In the genomic region with DNA sequence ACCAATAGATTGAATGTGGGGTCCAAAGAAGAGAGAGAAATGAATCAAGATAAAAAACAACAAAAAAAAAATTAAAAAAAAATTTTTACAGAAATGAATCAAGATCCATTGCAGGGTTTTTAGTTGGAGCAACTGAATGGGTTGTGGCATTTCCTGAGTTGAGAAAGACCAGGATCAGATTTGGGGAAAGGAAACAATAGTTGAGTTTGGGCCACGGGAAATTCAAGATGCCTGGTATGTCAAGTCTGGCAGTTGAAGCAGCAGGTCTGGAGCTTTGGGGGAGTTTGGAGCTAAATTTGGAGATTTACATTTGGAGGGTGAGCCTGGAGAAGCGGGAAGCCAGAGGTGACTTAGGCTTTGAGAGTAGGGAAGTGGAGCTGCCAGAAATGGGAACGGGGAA, we compare ENCODE assay signal across 33 cellular contexts. TPM values are rescaled to one million over a fixed set of nuclear protein-coding genes. Genes with fewer than 3 reads are reported as not detected.
A peak's percentile ranks its signal among the peaks of the same experiment; 100 is the strongest.
DNase-seq lines count a peak whose midpoint lies in the region; ATAC-seq and TF ChIP-seq lines count a peak whose summit lies in the region.
"Had no signal": no experiment of that assay in that cellular context is flagged by ENCODE, and none has a peak within 500 bp of the region (broad histone marks: within the 10 kb centered on the region; RNA-seq: fewer than 3 reads in every experiment).

No MANE protein-coding gene starts in this region.

- peaks cover 66% of the 10 kb centered on the region for H3K4me1 Mint-ChIP-seq in CD4-positive, alpha-beta T cell (ENCODE audit: low read depth)
- peaks cover 70% of the 10 kb centered on the region for H3K4me1 Mint-ChIP-seq in activated naive CD8-positive, alpha-beta T cell (ENCODE audit: low read depth)

- intact Hi-C loops in CD4-positive, alpha-beta T cell (cut with DNase I, micrococcal nuclease), result no loop called here
- intact Hi-C loops in cardiac septum (cut with DNase I), result loop anchor here (10.0 kb wide), 1 partner anchor 197 kb away; no protein-coding TSS in a partner anchor

- ATAC-seq in CD4-positive, alpha-beta T cell (ENCODE audit: poor library complexity), result no peak
- ATAC-seq in HG03457 (IDR thresholded peaks at IDR 0.05; ENCODE audit: unreplicated experiment), result no peak
- ATAC-seq: activated CD8-positive, alpha-beta memory T cell treated with anti-CD3 and anti-CD28 coated beads, Interleukin-2, amount 10 ng/mL, durations not matched to agents 7 days and 5 days; gastroesophageal sphincter; natural killer cell had no signal

- POLR2A ChIA-PET in CD4-positive, alpha-beta T cell (lab: Charles Lee), result interaction anchor here (1.0 kb wide), 1 partner anchor 13 kb away, joined by 4 read pairs; no protein-coding TSS in a partner anchor

- no peaks in the 10 kb centered on the region for H3K27me3 Mint-ChIP-seq in CD4-positive, alpha-beta T cell
- H3K27me3 Mint-ChIP-seq in activated naive CD8-positive, alpha-beta T cell, result no peaks in the 10 kb centered on the region
- H3K27me3 Mint-ChIP-seq: activated CD4-positive, alpha-beta T cell treated with anti-CD3 and anti-CD28 coated beads, Interleukin-2, amount 10 ng/mL, durations not matched to agents 24 days and 14 days had no signal

- H3K27ac ChIP-seq in CD4-positive, alpha-beta T cell (ENCODE audit: low read depth, low read length), result no peak overlapping the region
- H3K27ac ChIP-seq: C4-2B, esophagus squamous epithelium, hepatocyte, Peyer's patch, transverse colon, VCaP had no signal

- peak overlapping the region; percentile 73 for H3K27ac Mint-ChIP-seq in CD4-positive, alpha-beta T cell
- H3K27ac Mint-ChIP-seq in activated naive CD8-positive, alpha-beta T cell, result peak overlapping the region; percentile 92
- H3K27ac Mint-ChIP-seq: activated CD8-positive, alpha-beta memory T cell treated with anti-CD3 and anti-CD28 coated beads, Interleukin-2, amount 10 ng/mL, durations not matched to agents 7 days and 5 days; activated T-helper 1 cell treated with anti-CD3 and anti-CD28 coated beads, Interleukin-12 subunit alpha, Interleukin-12 subunit beta, Interleukin-2, Interleukin-4 antibody, amounts not matched to agents 30 ng/mL and 10 ng/mL and 1 ng/mL, durations not matched to agents 14 hours and 24 hours and 36 hours had no signal

- no peak overlapping the region for H3K4me3 Mint-ChIP-seq in CD4-positive, alpha-beta T cell
- no peak overlapping the region for H3K4me3 Mint-ChIP-seq in activated naive CD8-positive, alpha-beta T cell
- H3K4me3 Mint-ChIP-seq: activated CD4-positive, alpha-beta T cell treated with anti-CD3 and anti-CD28 coated beads, Interleukin-2, amount 10 ng/mL, durations not matched to agents 24 days and 14 days; activated CD8-positive, alpha-beta memory T cell treated with anti-CD3 and anti-CD28 coated beads, Interleukin-2, amount 10 ng/mL, durations not matched to agents 7 days and 5 days; activated T-helper 1 cell treated with anti-CD3 and anti-CD28 coated beads, Interleukin-12 subunit alpha, Interleukin-12 subunit beta, Interleukin-2, Interleukin-4 antibody, amounts not matched to agents 30 ng/mL and 10 ng/mL and 1 ng/mL, durations not matched to agents 14 hours and 24 hours and 36 hours; HFFc6; natural killer cell had no signal

- H3K4me3 ChIP-seq in fibroblast of the aortic adventitia (ENCODE audit: low read depth, low read length), result no peak overlapping the region
- H3K4me3 ChIP-seq: esophagus squamous epithelium, gastroesophageal sphincter, hepatocyte, lung, Peyer's patch, transverse colon had no signal

- H3K9me3 ChIP-seq in CD4-positive, alpha-beta T cell (ENCODE audit: control insufficient read depth, low read length), result no peaks in the 10 kb centered on the region
- H3K9me3 ChIP-seq: esophagus squamous epithelium, gastroesophageal sphincter, Peyer's patch, transverse colon had no signal

- no peaks in the 10 kb centered on the region for H3K27me3 ChIP-seq in CD4-positive, alpha-beta T cell (ENCODE audit: control insufficient read depth, insufficient read depth, low read length)
- H3K27me3 ChIP-seq: esophagus squamous epithelium, gastroesophageal sphincter, hepatocyte, Peyer's patch, transverse colon had no signal

- TF ChIP-seq CTCF in CD4-positive, alpha-beta T cell (IDR thresholded peaks at IDR 0.05), result no peak
- TF ChIP-seq CTCF in fibroblast of the aortic adventitia (IDR thresholded peaks at IDR 0.05; ENCODE audit: insufficient read depth, low read length), result no peak

- CTCF ChIA-PET in CD4-positive, alpha-beta T cell (lab: Charles Lee), result interaction anchor here (5.2 kb wide), 1 partner anchor 13 kb away, joined by 47 read pairs; no protein-coding TSS in a partner anchor

- H3K9me3 Mint-ChIP-seq in CD4-positive, alpha-beta T cell, result no peaks in the 10 kb centered on the region
- H3K9me3 Mint-ChIP-seq in activated naive CD8-positive, alpha-beta T cell (ENCODE audit: low read depth), result no peaks in the 10 kb centered on the region
- H3K9me3 Mint-ChIP-seq: activated CD4-positive, alpha-beta T cell treated with anti-CD3 and anti-CD28 coated beads, Interleukin-2, amount 10 ng/mL, durations not matched to agents 24 days and 14 days; activated T-helper 1 cell treated with anti-CD3 and anti-CD28 coated beads, Interleukin-12 subunit alpha, Interleukin-12 subunit beta, Interleukin-2, Interleukin-4 antibody, amounts not matched to agents 30 ng/mL and 10 ng/mL and 1 ng/mL, durations not matched to agents 14 hours and 24 hours and 36 hours; HFFc6; natural killer cell had no signal

- H3K36me3 Mint-ChIP-seq in CD4-positive, alpha-beta T cell (ENCODE audit: low read depth), result peaks cover 88% of the 10 kb centered on the region
- H3K36me3 Mint-ChIP-seq in activated naive CD8-positive, alpha-beta T cell, result peaks cover 19% of the 10 kb centered on the region

- DNase-seq in AG08396 (ENCODE audit: low spot score) (peak; percentile 0), fibroblast of the aortic adventitia (ENCODE audit: low read depth) (peak; percentile 75), cardiac septum (ENCODE audit: low spot score) (no peak)
- no peak for DNase-seq in CD4-positive, alpha-beta T cell
- no peak for DNase-seq in activated CD4-positive, alpha-beta T cell treated with anti-CD3 and anti-CD28 coated beads for 1 hour
- DNase-seq: activated CD8-positive, alpha-beta memory T cell treated with anti-CD3 and anti-CD28 coated beads, Interleukin-2, amount 10 ng/mL, durations not matched to agents 7 days and 5 days; esophagus squamous epithelium; HFFc6; IMR-90; natural killer cell; NCI-H146; NCI-H748 treated with DMSO at 0.1 percent for 48 hours; occipital lobe; Peyer's patch; SHP77 treated with DMSO at 0.1 percent for 48 hours; stimulated activated CD4-positive, alpha-beta T cell treated with anti-CD3 and anti-CD28 coated beads, Interleukin-15, amount 100 ng/mL, for 24 hours; stimulated activated CD4-positive, alpha-beta T cell treated with anti-CD3 and anti-CD28 coated beads, Interleukin-4, amount 100 ng/mL, for 4 hours; T1000; transverse colon had no signal

RNA-seq across cellular contexts. Expression of a gene that starts 22.6 kb away (rescaled TPM):
- 10 to 100 TPM; 72.7 to 80.7 TPM for total RNA-seq in CD4-positive, alpha-beta T cell
- total RNA-seq in fibroblast of the aortic adventitia (ENCODE audit: low replicate concordance), result 58.3 and 231 TPM in 2 replicates
- total RNA-seq in cardiac septum, result 22.5 TPM

RNA-seq across cellular contexts. Expression of a gene that starts 27.1 kb away (rescaled TPM):
- total RNA-seq in CD4-positive, alpha-beta T cell, result not detected
- total RNA-seq in fibroblast of the aortic adventitia (ENCODE audit: low replicate concordance) (not detected in 2 replicates), cardiac septum (0.70 TPM)
- total RNA-seq: activated CD4-positive, alpha-beta T cell treated with anti-CD3 and anti-CD28 coated beads, Interleukin-2, amount 10 ng/mL, durations not matched to agents 24 days and 14 days; activated CD8-positive, alpha-beta memory T cell treated with anti-CD3 and anti-CD28 coated beads, Interleukin-2, amount 10 ng/mL, durations not matched to agents 7 days and 5 days; activated T-helper 1 cell treated with anti-CD3 and anti-CD28 coated beads, Interleukin-12 subunit alpha, Interleukin-12 subunit beta, Interleukin-2, Interleukin-4 antibody, amounts not matched to agents 30 ng/mL and 10 ng/mL and 1 ng/mL, durations not matched to agents 14 hours and 24 hours and 36 hours; cerebellum; Daoy; dermis microvascular lymphatic vessel endothelial cell; esophagus squamous epithelium; H1; HFFc6; IMR-90; occipital lobe; subcutaneous adipose tissue; transverse colon had no signal

RNA-seq across cellular contexts. Expression of a gene that starts 57.2 kb away (rescaled TPM):
- total RNA-seq in CD4-positive, alpha-beta T cell, result 10 to 100 TPM; 31.7 to 35.0 TPM
- total RNA-seq in fibroblast of the aortic adventitia (ENCODE audit: low replicate concordance) (1.3 and 5.3 TPM in 2 replicates), cardiac septum (5.2 TPM)

Comparison
In these comparisons a context has a peak if more than half of its experiments do, and no peak if none do; other contexts are left out.
1. DNase-seq: peak in AG08396 (single experiment) and fibroblast of the aortic adventitia (single experiment); none in CD4-positive, alpha-beta T cell (0 of 10), activated CD4-positive, alpha-beta T cell treated with anti-CD3 and anti-CD28 coated beads for 1 hour (single experiment) and cardiac septum (single experiment).